8 cellular contexts compared by ENCODE assay signal in genomic region chr7:129054438-129055293, GRCh38. TPM values are rescaled to one million over a fixed set of nuclear protein-coding genes. Genes with fewer than 3 reads are reported as not detected.
DNase-seq lines count a peak whose midpoint lies in the region; ATAC-seq and TF ChIP-seq lines count a peak whose summit lies in the region.

TNPO3 (minus strand) TSS chr7:129055111; CDS start chr7:129054770, 341 bp downstream.

- H3K27ac ChIP-seq in mesodermal cell (ENCODE audit: low read depth, low read length, severe bottlenecking): peak within 1 kb of the TSS; percentile 98

- 0% methylated on average over 52 to 54 of the region's 59 CpGs for WGBS in mesodermal cell (ENCODE audit: insufficient coverage in 2 of 2), 2 experiments

- H3K4me3 ChIP-seq in Caco-2 (ENCODE audit: low read depth, low read length): peak within 1 kb of the TSS; percentile 87
- peak within 1 kb of the TSS; percentile 99 for H3K4me3 ChIP-seq in NT2/D1 (ENCODE audit: insufficient read length, low read depth)
- H3K4me3 ChIP-seq in mesodermal cell (ENCODE audit: extremely low read depth, insufficient read depth, low read length, poor library complexity, severe bottlenecking): peak within 1 kb of the TSS; percentile 96

- H3K9ac ChIP-seq in NT2/D1 (ENCODE audit: insufficient read length, low read depth): peak within 1 kb of the TSS; percentile 99

- peak; percentile 76 for ATAC-seq in GM21367 (IDR thresholded peaks at IDR 0.05; ENCODE audit: unreplicated experiment)

- H3K9me3 Mint-ChIP-seq in Caco-2 (ENCODE audit: unreplicated experiment): no peaks in the 10 kb centered on the region

- DNase-seq in Caco-2 (peak; percentile 95), HUDEP-2 (lab: John Stamatoyannopoulos, UW; ENCODE audit: unreplicated experiment in 76 of 76) (peak in 75 of 76 experiments; percentile 37 to 94 (median 86)), NT2/D1 (ENCODE audit: low read depth, low spot score) (peak; percentile 88)
- peak; percentile 79 for DNase-seq in activated CD8-positive, alpha-beta memory T cell treated with anti-CD3 and anti-CD28 coated beads, Interleukin-2, amount 50 U/mL, for 1 hour (ENCODE audit: extremely low read depth)
- DNase-seq in stimulated activated CD8-positive, alpha-beta memory T cell treated with anti-CD3 and anti-CD28 coated beads, Interleukin-15, amount 100 ng/mL, for 4 hours (ENCODE audit: low read depth in 2 of 2): peak; percentile 77 to 82

- peak within 1 kb of the TSS; percentile 98 for H3K4me3 Mint-ChIP-seq in Caco-2 (ENCODE audit: unreplicated experiment)

- POLR2A ChIA-PET in Caco-2 (lab: Charles Lee): interaction anchor here (0.6 kb wide), 2 partner anchors 123 to 483 kb away, joined by 9 to 12 read pairs; no protein-coding TSS in a partner anchor

- H3K36me3 ChIP-seq in Caco-2 (ENCODE audit: control insufficient read depth, insufficient read depth, low read length) (no peaks in the 10 kb centered on the region), NT2/D1 (ENCODE audit: insufficient read depth, insufficient read length, low read length) (peaks cover 12% of the 10 kb centered on the region), mesodermal cell (ENCODE audit: control insufficient read depth, insufficient read depth, low read length) (peaks cover 13% of the 10 kb centered on the region)

- H3K9me3 ChIP-seq in Caco-2 (no peaks in the 10 kb centered on the region), NT2/D1 (ENCODE audit: insufficient read depth, low read length) (no peaks in the 10 kb centered on the region), mesodermal cell (ENCODE audit: control insufficient read depth, low read length) (no peaks in the 10 kb centered on the region)

- H3K4me1 Mint-ChIP-seq in Caco-2 (ENCODE audit: low read depth, unreplicated experiment): peaks cover 3% of the 10 kb centered on the region

- CTCF ChIA-PET in Caco-2 (lab: Charles Lee): interaction anchor here (1.0 to 1.3 kb wide), 2 partner anchors 37 to 313 kb away, joined by 3 to 6 read pairs; no protein-coding TSS in a partner anchor

- H3K27ac Mint-ChIP-seq in Caco-2 (ENCODE audit: unreplicated experiment): peak within 1 kb of the TSS; percentile 99

- peaks cover 4% of the 10 kb centered on the region for H3K27me3 Mint-ChIP-seq in Caco-2 (ENCODE audit: insufficient read depth, unreplicated experiment)

- TF ChIP-seq CTCF in Caco-2 (IDR thresholded peaks at IDR 0.05; ENCODE audit: insufficient read depth in 1 of 2, low read depth in 1 of 2, low read length in 1 of 2, severe bottlenecking in 1 of 2, unreplicated experiment in 1 of 2): no peak

- BruUV-seq in Caco-2 (replicated peaks; lab: Mats Ljungman, UMichigan): TSS peak; percentile 58

- intact Hi-C loops in Caco-2 (cut with micrococcal nuclease; ENCODE audit: unreplicated experiment): no loop called here

- H3K4me1 ChIP-seq in Caco-2 (no peaks in the 10 kb centered on the region), NT2/D1 (ENCODE audit: insufficient read depth, insufficient read length) (no peaks in the 10 kb centered on the region), mesodermal cell (ENCODE audit: control insufficient read depth, insufficient read depth, low read length, poor library complexity, severe bottlenecking) (no peaks in the 10 kb centered on the region)

- H3K27me3 ChIP-seq in Caco-2 (replicated peaks; ENCODE audit: control insufficient read depth, insufficient read depth, low read length) (no peaks in the 10 kb centered on the region), NT2/D1 (ENCODE audit: insufficient read depth, insufficient read length) (no peaks in the 10 kb centered on the region)

- in situ Hi-C loops in endometrial microvascular endothelial cells (cut with HindIII; ENCODE audit: inconsistent ontology term, low pct_unique_long_range_greater_than_20kb, low sequenced_read_pairs): no loop called here

- peaks cover 24% of the 10 kb centered on the region for H3K36me3 Mint-ChIP-seq in Caco-2 (ENCODE audit: insufficient read depth, unreplicated experiment)

RNA-seq across cellular contexts. Expression of gene TNPO3, which starts in this region (rescaled TPM):
- total RNA-seq in Caco-2 (2022) (56.5 and 59.8 TPM in 2 replicates), endometrial microvascular endothelial cells (ENCODE audit: inconsistent ontology term) (77.7 TPM)
- polyA plus RNA-seq in mesodermal cell (2013, experiment 1 of 2): 49.6 TPM
- 47.6 TPM for polyA plus RNA-seq in mesodermal cell (2013, experiment 2 of 2)

Comparison
In these comparisons a context has a peak if more than half of its experiments do, and no peak if none do; other contexts are left out.
1. Peak in every context shown above with its lines: DNase-seq, ATAC-seq, H3K4me3 ChIP-seq and H3K27ac ChIP-seq.